7 cellular contexts compared by ENCODE assay signal in the genomic region with DNA sequence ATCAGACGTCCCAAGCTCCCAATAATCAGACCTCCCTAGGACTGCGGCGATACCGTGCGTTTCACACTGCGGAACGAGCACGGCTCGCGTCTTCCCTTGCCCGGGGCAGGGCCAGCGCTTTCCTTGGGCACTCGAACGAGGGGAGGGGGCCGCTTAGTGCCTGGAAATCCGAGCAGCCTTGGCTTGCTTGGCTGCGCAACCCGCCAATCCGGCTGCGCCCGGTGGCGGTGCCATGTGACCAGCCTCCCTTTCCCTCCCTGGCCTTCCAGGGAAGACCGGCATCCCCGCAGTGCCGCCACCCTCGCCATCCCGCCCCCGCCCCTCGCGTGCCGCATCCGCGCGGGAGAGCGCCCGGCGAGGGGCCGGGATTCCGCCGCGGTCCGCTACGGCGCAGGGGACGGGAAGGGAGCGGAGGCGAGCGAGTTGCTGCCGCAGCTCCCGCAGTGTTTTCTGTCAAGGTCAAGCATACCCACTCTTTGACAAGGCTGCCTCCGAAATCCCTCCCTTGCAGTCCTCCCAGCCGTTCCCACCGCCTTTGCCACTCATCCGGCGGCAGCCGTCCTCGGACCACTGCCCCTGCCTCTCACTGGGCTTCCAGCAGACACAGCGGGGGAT. TPM values are rescaled to one million over a fixed set of nuclear protein-coding genes. Genes with fewer than 3 reads are reported as not detected.
DNase-seq lines count a peak whose midpoint lies in the region; ATAC-seq and TF ChIP-seq lines count a peak whose summit lies in the region.

No MANE protein-coding gene starts in this region.

- H3K9me3 ChIP-seq in mammary epithelial cell (replicated peaks; ENCODE audit: insufficient read depth, low read length): no peaks in the 10 kb centered on the region

- in situ Hi-C loops in mammary epithelial cell (cut with MboI; ENCODE audit: low sequenced_read_pairs in 2 of 2): no loop called here

- CTCF ChIA-PET in mammary epithelial cell (lab: Charles Lee; ENCODE audit: low non-redundant PET): interaction anchor here (0.7 kb wide), 1 partner anchor 104 kb away, joined by 3 read pairs; no protein-coding TSS in a partner anchor

- H3K36me3 ChIP-seq in mammary epithelial cell (ENCODE audit: insufficient read depth, low read length): no peaks in the 10 kb centered on the region

- TF ChIP-seq CTCF in GM20000 (IDR thresholded peaks at IDR 0.05; ENCODE audit: extremely low read depth, missing control alignments) (no peak), mammary epithelial cell (conservative IDR thresholded peaks at IDR 0.05 in 1 of 2, IDR thresholded peaks at IDR 0.05 in 1 of 2; ENCODE audit: extremely low read depth in 1 of 2, insufficient read depth in 1 of 2, low read depth in 1 of 2, low read length in 2 of 2) (no peak)

- H3K4me2 ChIP-seq in mammary epithelial cell (ENCODE audit: insufficient read depth, low read depth, low read length): peak overlapping the region; percentile 96

- H3K4me3 ChIP-seq in mammary epithelial cell (replicated peaks in 1 of 3; ENCODE audit: insufficient read depth in 1 of 3, low read depth in 2 of 3, low read length in 3 of 3) (peak overlapping the region; percentile 44 to 53 (median 51)), skeletal muscle cell (ENCODE audit: low read depth, low read length) (peak overlapping the region; percentile 59)

- BruUV-seq in mammary epithelial cell (replicated peaks; lab: Mats Ljungman, UMichigan): no TSS peak

- peak overlapping the region; percentile 95 for H2AFZ ChIP-seq in mammary epithelial cell (ENCODE audit: low read depth, low read length)

- no peaks in the 10 kb centered on the region for H4K20me1 ChIP-seq in mammary epithelial cell (ENCODE audit: insufficient read depth, low read length)

- dilution Hi-C loops in mammary epithelial cell (cut with HindIII; ENCODE audit: low sequenced_read_pairs): no loop called here

- DNase-seq in GM20000 (ENCODE audit: low spot score) (peak; percentile 52), NCI-H446 (lab: John Stamatoyannopoulos, UW) (peak; percentile 27 to 72), mammary epithelial cell (no peak), islet precursor cell (peak; percentile 90), skeletal muscle cell (ENCODE audit: low read depth) (no peak)

- peak overlapping the region; percentile 42 for H3K9ac ChIP-seq in mammary epithelial cell (ENCODE audit: insufficient read depth, low read length)

- WGBS in mammary epithelial cell (ENCODE audit: low coverage, missing lambda C conversion rate): 6% methylated on average over 26 of the region's 58 CpGs

- H3K27me3 ChIP-seq in mammary epithelial cell (ENCODE audit: insufficient read depth, low read length): no peaks in the 10 kb centered on the region

- ATAC-seq in GM18511 (IDR thresholded peaks at IDR 0.05; ENCODE audit: unreplicated experiment) (no peak), GM19324 (IDR thresholded peaks at IDR 0.05; ENCODE audit: low FRiP score, unreplicated experiment) (no peak)

- no peaks in the 10 kb centered on the region for H3K79me2 ChIP-seq in mammary epithelial cell (ENCODE audit: insufficient read depth, low read length)

- no peak overlapping the region for H3K27ac ChIP-seq in mammary epithelial cell (ENCODE audit: insufficient read depth, low read depth, low read length)

- intact Hi-C loops in mammary epithelial cell (cut with micrococcal nuclease): no loop called here

- H3K4me1 ChIP-seq in mammary epithelial cell (ENCODE audit: insufficient read depth, low read length): peaks cover 28% of the 10 kb centered on the region

RNA-seq across cellular contexts. Expression of a gene that starts 8.3 kb away (rescaled TPM):
- 10 to 100 TPM; 30.5 to 62.4 TPM for total RNA-seq in mammary epithelial cell
- polyA plus RNA-seq in mammary epithelial cell: 32.3 TPM
- 38.2 TPM for polyA minus RNA-seq in mammary epithelial cell

Comparison
In these comparisons a context has a peak if more than half of its experiments do, and no peak if none do; other contexts are left out.
1. DNase-seq: peak in GM20000 (single experiment), NCI-H446 (2 of 2) and islet precursor cell (single experiment); none in mammary epithelial cell (single experiment) and skeletal muscle cell (single experiment).